Comparison of ENCODE assay signal across 1 cellular context in the genomic region with DNA sequence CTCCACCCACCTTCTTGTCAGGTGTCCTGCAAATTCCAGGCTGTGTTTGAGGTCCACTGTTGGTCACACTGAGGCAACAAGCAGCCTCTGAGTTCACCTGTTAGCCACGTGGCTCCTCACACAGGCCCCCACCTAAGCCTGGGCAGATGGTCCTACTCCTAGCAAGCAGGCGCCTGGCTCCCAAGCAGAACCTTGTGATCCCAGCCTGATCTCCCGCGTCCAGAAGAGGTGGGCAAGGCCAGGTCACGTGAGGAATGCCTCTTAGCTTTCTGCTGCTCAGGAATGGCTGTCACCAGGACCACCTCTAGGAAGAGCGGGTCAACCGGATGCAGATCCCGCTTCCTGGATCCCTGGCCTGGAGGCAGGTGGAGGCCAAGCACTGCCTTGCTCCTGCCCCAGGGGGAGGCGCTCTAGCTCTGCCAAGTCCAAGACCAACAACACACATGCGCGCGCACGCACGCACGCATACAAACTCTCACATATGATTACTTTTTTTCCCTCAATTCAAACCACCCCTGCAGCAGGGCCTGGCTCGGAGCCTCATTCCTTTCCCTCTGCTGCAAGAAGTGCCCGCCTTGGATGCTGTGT.
TF ChIP-seq lines count a peak whose summit lies in the region.

No MANE protein-coding gene starts in this region.

TF ChIP-seq in HCT116, 20 proteins besides CTCF, POLR2A, EP300 and RAD21:
- no peak for TF ChIP-seq TCF7L2 (IDR thresholded peaks at IDR 0.05; ENCODE audit: borderline replicate concordance, extremely low read depth, insufficient read depth, insufficient read length)
- no peak for TF ChIP-seq ZFX (IDR thresholded peaks at IDR 0.05)
- no peak for TF ChIP-seq JUND (IDR thresholded peaks at IDR 0.05)
- TF ChIP-seq, protein P1, sequence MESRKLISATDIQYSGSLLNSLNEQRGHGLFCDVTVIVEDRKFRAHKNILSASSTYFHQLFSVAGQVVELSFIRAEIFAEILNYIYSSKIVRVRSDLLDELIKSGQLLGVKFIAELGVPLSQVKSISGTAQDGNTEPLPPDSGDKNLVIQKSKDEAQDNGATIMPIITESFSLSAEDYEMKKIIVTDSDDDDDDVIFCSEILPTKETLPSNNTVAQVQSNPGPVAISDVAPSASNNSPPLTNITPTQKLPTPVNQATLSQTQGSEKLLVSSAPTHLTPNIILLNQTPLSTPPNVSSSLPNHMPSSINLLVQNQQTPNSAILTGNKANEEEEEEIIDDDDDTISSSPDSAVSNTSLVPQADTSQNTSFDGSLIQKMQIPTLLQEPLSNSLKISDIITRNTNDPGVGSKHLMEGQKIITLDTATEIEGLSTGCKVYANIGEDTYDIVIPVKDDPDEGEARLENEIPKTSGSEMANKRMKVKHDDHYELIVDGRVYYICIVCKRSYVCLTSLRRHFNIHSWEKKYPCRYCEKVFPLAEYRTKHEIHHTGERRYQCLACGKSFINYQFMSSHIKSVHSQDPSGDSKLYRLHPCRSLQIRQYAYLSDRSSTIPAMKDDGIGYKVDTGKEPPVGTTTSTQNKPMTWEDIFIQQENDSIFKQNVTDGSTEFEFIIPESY (IDR thresholded peaks at IDR 0.05; ENCODE audit: extremely low read depth, insufficient replicate concordance, low read length), result no peak
- TF ChIP-seq EGR1 (IDR thresholded peaks at IDR 0.05; ENCODE audit: low read depth), result no peak
- TF ChIP-seq, protein P2, sequence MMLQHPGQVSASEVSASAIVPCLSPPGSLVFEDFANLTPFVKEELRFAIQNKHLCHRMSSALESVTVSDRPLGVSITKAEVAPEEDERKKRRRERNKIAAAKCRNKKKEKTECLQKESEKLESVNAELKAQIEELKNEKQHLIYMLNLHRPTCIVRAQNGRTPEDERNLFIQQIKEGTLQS (IDR thresholded peaks at IDR 0.05), result no peak
- no peak for TF ChIP-seq EZH2phosphoT487 (IDR thresholded peaks at IDR 0.05; ENCODE audit: borderline replicate concordance)
- TF ChIP-seq YY1 (IDR thresholded peaks at IDR 0.05; ENCODE audit: extremely low read depth, insufficient replicate concordance, low read depth, low read length), result no peak
- no peak for TF ChIP-seq SP1 (IDR thresholded peaks at IDR 0.05; ENCODE audit: low read depth)
- TF ChIP-seq ZNF274 (IDR thresholded peaks at IDR 0.05; ENCODE audit: low read depth, low read length), result no peak
- no peak for TF ChIP-seq EZH2 (IDR thresholded peaks at IDR 0.05)
- TF ChIP-seq SIN3A (IDR thresholded peaks at IDR 0.05; ENCODE audit: low read depth), result no peak
- no peak for TF ChIP-seq SRF (IDR thresholded peaks at IDR 0.05; ENCODE audit: low read depth)
- TF ChIP-seq FOSL1 (IDR thresholded peaks at IDR 0.05; ENCODE audit: low read depth), result no peak
- TF ChIP-seq ELF1 (IDR thresholded peaks at IDR 0.05; ENCODE audit: borderline replicate concordance, low read depth), result no peak
TF ChIP-seq in HCT116: peak in this region for 0.
